Comparison of ENCODE assay signal across 1 cellular context in genomic region chr17:75869282-75870141, GRCh38.
TF ChIP-seq lines count a peak whose summit lies in the region.

No MANE protein-coding gene starts in this region.

TF ChIP-seq in H1, 55 proteins besides CTCF, POLR2A, EP300 and RAD21:
- TF ChIP-seq SRF (IDR thresholded peaks at IDR 0.05; ENCODE audit: low read depth, low read length) (no peak), USF2 (IDR thresholded peaks at IDR 0.05; ENCODE audit: low read length) (no peak), KDM5A (IDR thresholded peaks at IDR 0.05; ENCODE audit: low read length) (no peak), EZH2 (IDR thresholded peaks at IDR 0.05; ENCODE audit: low read depth, low read length, severe bottlenecking) (no peak), POLR2AphosphoS5 (IDR thresholded peaks at IDR 0.05; ENCODE audit: low read depth, low read length) (no peak), BRCA1 (IDR thresholded peaks at IDR 0.05; ENCODE audit: low read depth, low read length) (no peak), FOSL1 (IDR thresholded peaks at IDR 0.05; ENCODE audit: insufficient read depth, low read depth, low read length) (no peak), MAFK (IDR thresholded peaks at IDR 0.05; ENCODE audit: low read depth, low read length) (no peak), ATF3 (IDR thresholded peaks at IDR 0.05; ENCODE audit: insufficient read depth, low read depth, low read length) (no peak), RFX5 (IDR thresholded peaks at IDR 0.05; ENCODE audit: borderline replicate concordance, low read depth, low read length) (no peak), TCF12 (IDR thresholded peaks at IDR 0.05; ENCODE audit: low read depth, low read length) (no peak), NRF1 (IDR thresholded peaks at IDR 0.05; ENCODE audit: low read depth, low read length) (no peak), CBX5 (IDR thresholded peaks at IDR 0.05; ENCODE audit: low read depth, low read length) (no peak), GTF2F1 (IDR thresholded peaks at IDR 0.05; ENCODE audit: borderline replicate concordance, low read depth, low read length) (no peak), GABPA (IDR thresholded peaks at IDR 0.05; ENCODE audit: borderline replicate concordance, insufficient read depth, low read length) (no peak), CHD7 (IDR thresholded peaks at IDR 0.05; ENCODE audit: insufficient replicate concordance, low read length) (no peak)
